27 cellular contexts compared by ENCODE assay signal in genomic region chr5:110702300-110702699, GRCh38.
"Had no signal": no experiment of that assay in that cellular context is flagged by ENCODE, and none has a peak within 500 bp of the region (broad histone marks: within the 10 kb centered on the region; RNA-seq: fewer than 3 reads in every experiment).

No MANE protein-coding gene starts in this region.

- ATAC-seq: activated CD4-positive, alpha-beta T cell treated with anti-CD3 and anti-CD28 coated beads for 36 hours; activated CD4-positive, CD25-positive, alpha-beta regulatory T cell treated with anti-CD3 and anti-CD28 coated beads, Interleukin-2, amount 50 U/mL, for 24 hours; activated naive CD8-positive, alpha-beta T cell treated with anti-CD3 and anti-CD28 coated beads, Interleukin-2, amount 50 U/mL, for 24 hours; activated T-cell treated with anti-CD3 and anti-CD28 coated beads, Interleukin-2, amount 50 U/mL, for 4 hours; Panc1; WTC11 had no signal

- FAIRE-seq: TTC549 had no signal

- H3K27ac ChIP-seq: brain microvascular endothelial cell, SJSA1 had no signal

- DNase-seq: activated CD4-positive, alpha-beta memory T cell treated with anti-CD3 and anti-CD28 coated beads for 36 hours; activated CD4-positive, alpha-beta T cell treated with anti-CD3 and anti-CD28 coated beads for 36 hours; activated CD4-positive, alpha-beta T cell treated with anti-CD3 and anti-CD28 coated beads, Interleukin-2, amount 10 ng/mL, durations not matched to agents 7 days and 5 days; activated CD8-positive, alpha-beta memory T cell treated with anti-CD3 and anti-CD28 coated beads, Interleukin-2, amount 50 U/mL, for 4 hours; activated naive CD4-positive, alpha-beta T cell treated with anti-CD3 and anti-CD28 coated beads, Interleukin-2, amount 10 ng/mL, durations not matched to agents 7 days and 5 days; activated naive CD8-positive, alpha-beta T cell treated with anti-CD3 and anti-CD28 coated beads, Interleukin-2, amount 50 U/mL, for 24 hours; activated T-cell treated with anti-CD3 and anti-CD28 coated beads for 4 hours; activated T-cell treated with anti-CD3 and anti-CD28 coated beads, Interleukin-2, amount 50 U/mL, for 4 hours; amniotic stem cell; aorta; brain microvascular endothelial cell; Karpas-422; KBM-7; NCI-H1048; NCI-H1105 treated with DMSO at 0.1 percent for 48 hours; NCI-H1436; NCI-H1694; NCI-H1930; NCI-H2081 treated with DMSO at 0.1 percent for 48 hours; NCI-H345; NCI-H524 treated with DMSO at 0.1 percent for 48 hours; SHP77 treated with DMSO at 0.1 percent for 48 hours had no signal

- H3K9me3 ChIP-seq: SJSA1 had no signal

- H3K4me3 ChIP-seq: SJSA1 had no signal

- H3K4me1 ChIP-seq: SJSA1 had no signal

- H3K27me3 ChIP-seq: brain microvascular endothelial cell, SJSA1 had no signal

- H3K36me3 ChIP-seq: brain microvascular endothelial cell, SJSA1 had no signal
